In genomic region chr7:74173866-74174605, GRCh38 we compare ENCODE assay signal across 8 cellular contexts. TPM values are rescaled to one million over a fixed set of nuclear protein-coding genes. Genes with fewer than 3 reads are reported as not detected.
DNase-seq lines count a peak whose midpoint lies in the region; ATAC-seq and TF ChIP-seq lines count a peak whose summit lies in the region.

Gene EIF4H (plus strand): TSS chr7:74174356. CDS start chr7:74174384, 28 bp downstream.

- H3K27ac Mint-ChIP-seq in activated naive CD4-positive, alpha-beta T cell treated with anti-CD3 and anti-CD28 coated beads, Interleukin-2, amount 50 U/mL, for 24 hours: peak within 1 kb of the TSS; percentile 96

- H3K4me3 ChIP-seq in suprapubic skin: peak within 1 kb of the TSS; percentile 98

- under 1% methylated on average over 16 of the region's 95 CpGs for WGBS in suprapubic skin

- CTCF ChIA-PET in GM10248 (lab: Yijun Ruan, JAX): interaction anchor here (0.7 to 4.8 kb wide), 7 partner anchors 9 to 227 kb away, joined by 3 to 19 read pairs (median 6); no protein-coding TSS in a partner anchor

- no peak for TF ChIP-seq EP300 in suprapubic skin (IDR thresholded peaks at IDR 0.05)

- no peaks in the 10 kb centered on the region for H3K27me3 Mint-ChIP-seq in activated naive CD4-positive, alpha-beta T cell treated with anti-CD3 and anti-CD28 coated beads, Interleukin-2, amount 50 U/mL, for 24 hours

- H3K36me3 ChIP-seq in suprapubic skin: no peaks in the 10 kb centered on the region

- H3K9me3 Mint-ChIP-seq in activated naive CD4-positive, alpha-beta T cell treated with anti-CD3 and anti-CD28 coated beads, Interleukin-2, amount 50 U/mL, for 24 hours: no peaks in the 10 kb centered on the region

- H3K4me3 Mint-ChIP-seq in activated naive CD4-positive, alpha-beta T cell treated with anti-CD3 and anti-CD28 coated beads, Interleukin-2, amount 50 U/mL, for 24 hours: peak within 1 kb of the TSS; percentile 97

- TF ChIP-seq POLR2A in suprapubic skin (IDR thresholded peaks at IDR 0.05): peak; percentile 86 to 97

- H3K36me3 Mint-ChIP-seq in activated naive CD4-positive, alpha-beta T cell treated with anti-CD3 and anti-CD28 coated beads, Interleukin-2, amount 50 U/mL, for 24 hours: peaks cover 11% of the 10 kb centered on the region

- H3K27ac ChIP-seq in suprapubic skin: peak within 1 kb of the TSS; percentile 94

- DNase-seq in GM10248 (ENCODE audit: extremely low spot score) (peak; percentile 93), NCI-H1092 treated with DMSO at 0.1 percent for 48 hours (lab: John Stamatoyannopoulos, UW) (peak; percentile 96), glomerular endothelial cell (ENCODE audit: extremely low read depth, low read depth, low spot score) (no peak), occipital lobe (lab: John Stamatoyannopoulos, UW) (peak; percentile 90), suprapubic skin (ENCODE audit: low spot score in 2 of 2) (peak; percentile 97 to 98)

- POLR2A ChIA-PET in GM10248 (lab: Yijun Ruan, JAX): interaction anchor here (0.5 to 1.3 kb wide), 3 partner anchors 10 to 758 kb away, joined by 3 to 7 read pairs (median 3); no protein-coding TSS in a partner anchor

- no peaks in the 10 kb centered on the region for H3K9me3 ChIP-seq in suprapubic skin

- no peak for TF ChIP-seq CTCF in GM10248 (IDR thresholded peaks at IDR 0.05; ENCODE audit: control extremely low read depth, extremely low read depth, low read depth, missing control alignments)
- no peak for TF ChIP-seq CTCF in suprapubic skin (IDR thresholded peaks at IDR 0.05)

- ATAC-seq in HG02610 (IDR thresholded peaks at IDR 0.05; ENCODE audit: unreplicated experiment) (peak; percentile 83), SK-N-SH treated with all-trans-retinoic acid at 6 μM for 48 hours (peak; percentile 96)

- peaks cover 44% of the 10 kb centered on the region for H3K4me1 Mint-ChIP-seq in activated naive CD4-positive, alpha-beta T cell treated with anti-CD3 and anti-CD28 coated beads, Interleukin-2, amount 50 U/mL, for 24 hours

- H3K4me1 ChIP-seq in suprapubic skin: peaks cover 59% of the 10 kb centered on the region

- no peaks in the 10 kb centered on the region for H3K27me3 ChIP-seq in suprapubic skin

TF ChIP-seq in SK-N-SH treated with all-trans-retinoic acid at 6 μM for 48 hours, 23 proteins besides CTCF, POLR2A, EP300 and RAD21:
- TF ChIP-seq ZNF70 (CRISPR knock-in tag; IDR thresholded peaks at IDR 0.05) (peak; percentile 56; the same call in 1 of the 2 replicates), TSHZ2 (CRISPR knock-in tag; IDR thresholded peaks at IDR 0.05) (peak; percentile 86; the same call in 1 of the 2 replicates), POU6F1 (CRISPR knock-in tag; IDR thresholded peaks at IDR 0.05; ENCODE audit: borderline replicate concordance, low read depth) (no peak), TCF4 (CRISPR knock-in tag; IDR thresholded peaks at IDR 0.05; ENCODE audit: borderline replicate concordance) (no peak), ESRRG (CRISPR knock-in tag; IDR thresholded peaks at IDR 0.05) (0 out of 2 replicates have a peak, but pooled peaks have one; percentile 27), BACH2 (CRISPR knock-in tag; IDR thresholded peaks at IDR 0.05; ENCODE audit: borderline replicate concordance) (no peak), CSDC2 (CRISPR knock-in tag; IDR thresholded peaks at IDR 0.05) (peak; percentile 42; the same call in 1 of the 2 replicates), ZFP3 (CRISPR knock-in tag; IDR thresholded peaks at IDR 0.05) (peak; percentile 80), PPARA (CRISPR knock-in tag; IDR thresholded peaks at IDR 0.05; ENCODE audit: borderline replicate concordance) (no peak), ZNF565 (CRISPR knock-in tag; conservative IDR thresholded peaks at IDR 0.05; ENCODE audit: low read depth) (0 out of 2 replicates have a peak, but pooled peaks have one; percentile 46), RARB (CRISPR knock-in tag; IDR thresholded peaks at IDR 0.05) (no peak), ARNTL (CRISPR knock-in tag; IDR thresholded peaks at IDR 0.05; ENCODE audit: borderline replicate concordance, low read depth) (0 out of 2 replicates have a peak, but pooled peaks have one; percentile 48), SNAI2 (CRISPR knock-in tag; IDR thresholded peaks at IDR 0.05) (peak; percentile 71; the same call in 1 of the 2 replicates), PATZ1 (CRISPR knock-in tag; IDR thresholded peaks at IDR 0.05; ENCODE audit: borderline replicate concordance) (no peak)

RNA-seq across cellular contexts. Expression of gene EIF4H, which starts in this region (rescaled TPM):
- total RNA-seq in glomerular endothelial cell (264 and 287 TPM in 2 replicates), occipital lobe (146 TPM), suprapubic skin (100 to 1,000 TPM; 201 to 289 (median 243) TPM)
